10 cellular contexts compared by ENCODE assay signal in the genomic region with DNA sequence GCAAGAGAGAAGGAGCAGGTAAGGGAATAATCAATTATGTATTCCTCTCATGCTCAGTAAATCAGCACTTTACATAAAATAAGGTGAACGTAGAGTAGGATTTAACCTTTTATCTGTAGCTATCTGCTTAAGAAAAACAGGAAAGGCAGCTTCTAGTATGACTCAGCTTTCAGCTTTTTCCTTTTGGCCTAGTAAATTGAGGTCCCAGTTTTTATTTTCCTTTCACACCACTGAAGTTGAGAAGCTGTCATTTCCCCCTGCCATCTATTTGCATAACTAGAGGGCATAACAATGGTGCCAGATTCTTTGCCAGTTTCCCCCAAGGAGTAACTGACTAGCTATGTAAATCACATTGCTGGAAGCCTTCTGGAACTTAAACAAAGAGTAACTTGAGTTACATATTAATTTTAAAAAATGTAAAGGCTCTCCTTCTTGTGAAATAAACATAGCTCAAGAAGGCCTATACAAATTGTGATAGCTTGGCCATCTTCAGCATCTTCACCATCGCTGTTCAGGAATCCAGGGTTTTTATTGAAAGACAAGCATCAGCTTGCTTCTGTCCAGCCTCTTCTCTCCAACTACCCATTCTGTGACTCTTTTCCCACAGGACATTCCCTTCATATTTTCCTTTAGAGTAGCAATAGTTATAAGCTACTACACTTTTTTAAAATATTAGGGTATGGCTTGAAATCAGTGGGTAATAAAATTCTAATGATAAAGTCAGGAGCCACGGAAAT.
DNase-seq lines count a peak whose midpoint lies in the region; ATAC-seq, FAIRE-seq and TF ChIP-seq lines count a peak whose summit lies in the region.
"Had no signal": no experiment of that assay in that cellular context is flagged by ENCODE, and none has a peak within 500 bp of the region (broad histone marks: within the 10 kb centered on the region; RNA-seq: fewer than 3 reads in every experiment).

No MANE protein-coding gene starts in this region.

- H3K4me3 ChIP-seq in A673 (ENCODE audit: low read depth, low read length, poor library complexity, severe bottlenecking) (no peak overlapping the region), GM23248 (no peak overlapping the region), fibroblast of villous mesenchyme (ENCODE audit: low read depth, low read length) (no peak overlapping the region), HepG2 (replicated peaks in 1 of 3; ENCODE audit: insufficient read depth in 1 of 3, low read depth in 2 of 3, low read length in 3 of 3) (no peak overlapping the region)

- in situ Hi-C loops in GM23248 (cut with MboI) (loop anchor here (25.0 kb wide), 1 partner anchor 787 kb away; no protein-coding TSS in a partner anchor), HepG2 (cut with HindIII; ENCODE audit: extremely low pct_ligation_motif_present, low pct_unique_long_range_greater_than_20kb) (loop anchor here (25.0 kb wide), 1 partner anchor 687 kb away; no protein-coding TSS in a partner anchor)

- H3K27ac ChIP-seq in A673 (ENCODE audit: low read depth, low read length, poor library complexity, severe bottlenecking) = peak overlapping the region; percentile 62
- peak overlapping the region; percentile 32; the same call in 1 of the 2 replicates for H3K27ac ChIP-seq in GM23248
- no peak overlapping the region for H3K27ac ChIP-seq in HepG2 (ENCODE audit: extremely low read length, insufficient read depth, low read length)

- intact Hi-C loops in A673 (cut with micrococcal nuclease; ENCODE audit: unreplicated experiment) = no loop called here
- intact Hi-C loops in activated CD4-positive, alpha-beta T cell treated with anti-CD3 and anti-CD28 coated beads for 36 hours (cut with DNase I, micrococcal nuclease) = no loop called here
- intact Hi-C loops in HepG2 (cut with micrococcal nuclease; ENCODE audit: unreplicated experiment) = no loop called here

- no peaks in the 10 kb centered on the region for H3K9me3 ChIP-seq in A673 (ENCODE audit: low read depth, low read length, poor library complexity, severe bottlenecking)
- no peaks in the 10 kb centered on the region for H3K9me3 ChIP-seq in GM23248 (ENCODE audit: low read depth)
- H3K9me3 ChIP-seq in HepG2 (ENCODE audit: low read length) = no peaks in the 10 kb centered on the region

- no peak overlapping the region for H3K4me3 Mint-ChIP-seq in activated CD4-positive, alpha-beta T cell treated with anti-CD3 and anti-CD28 coated beads for 36 hours
- H3K4me3 Mint-ChIP-seq: activated naive CD4-positive, alpha-beta T cell treated with anti-CD3 and anti-CD28 coated beads, Interleukin-2, amount 50 U/mL, for 24 hours had no signal

- no peaks in the 10 kb centered on the region for H4K20me1 ChIP-seq in GM23248 (ENCODE audit: insufficient read depth)
- H4K20me1 ChIP-seq in HepG2 (ENCODE audit: insufficient read depth, low read length) = no peaks in the 10 kb centered on the region

- CTCF ChIA-PET in A673 (lab: Charles Lee) = no interaction called here
- CTCF ChIA-PET in activated CD4-positive, alpha-beta T cell treated with anti-CD3 and anti-CD28 coated beads for 36 hours (lab: Charles Lee) = interaction anchor here (0.5 to 1.4 kb wide), 5 partner anchors 8 to 699 kb away, joined by 3 to 5 read pairs (median 4); no protein-coding TSS in a partner anchor
- CTCF ChIA-PET in HepG2 (lab: Yijun Ruan, JAX; ENCODE audit: low intra/inter-chr PET ratio, low total read pairs) = no interaction called here

- H3K79me2 ChIP-seq in GM23248 (ENCODE audit: insufficient read depth) (no peaks in the 10 kb centered on the region), HepG2 (ENCODE audit: insufficient read depth, low read length) (no peaks in the 10 kb centered on the region)

- no peaks in the 10 kb centered on the region for H3K9me3 Mint-ChIP-seq in activated CD4-positive, alpha-beta T cell treated with anti-CD3 and anti-CD28 coated beads for 36 hours (ENCODE audit: low read depth)
- H3K9me3 Mint-ChIP-seq: activated naive CD4-positive, alpha-beta T cell treated with anti-CD3 and anti-CD28 coated beads, Interleukin-2, amount 50 U/mL, for 24 hours had no signal

- H3K4me2 ChIP-seq in GM23248 (ENCODE audit: unreplicated experiment) (peak overlapping the region; percentile 40), HepG2 (ENCODE audit: low read depth, low read length) (no peak overlapping the region)

- 82 to 83% methylated on average over 3 of the region's 3 CpGs for WGBS in GM23248 (ENCODE audit: low coverage in 1 of 2, low lambda C conversion rate in 2 of 2, missing lambda C conversion rate in 2 of 2), 2 experiments
- 98% methylated on average over 3 of the region's 3 CpGs for WGBS in HepG2 (ENCODE audit: low lambda C conversion rate)

- no peaks in the 10 kb centered on the region for H3K36me3 Mint-ChIP-seq in activated CD4-positive, alpha-beta T cell treated with anti-CD3 and anti-CD28 coated beads for 36 hours (ENCODE audit: low read depth)
- H3K36me3 Mint-ChIP-seq: activated naive CD4-positive, alpha-beta T cell treated with anti-CD3 and anti-CD28 coated beads, Interleukin-2, amount 50 U/mL, for 24 hours had no signal

- ATAC-seq in activated CD4-positive, alpha-beta T cell treated with anti-CD3 and anti-CD28 coated beads for 36 hours = no peak
- ATAC-seq in HepG2 = no peak

- no peaks in the 10 kb centered on the region for H3K9me2 ChIP-seq in GM23248 (ENCODE audit: insufficient read depth)

- H3K9ac ChIP-seq in GM23248 (no peak overlapping the region), HepG2 (ENCODE audit: insufficient read depth, low read depth, low read length) (no peak overlapping the region)

- no peak overlapping the region for H3K27ac Mint-ChIP-seq in activated CD4-positive, alpha-beta T cell treated with anti-CD3 and anti-CD28 coated beads for 36 hours
- H3K27ac Mint-ChIP-seq: activated naive CD4-positive, alpha-beta T cell treated with anti-CD3 and anti-CD28 coated beads, Interleukin-2, amount 50 U/mL, for 24 hours had no signal

- H3K36me3 ChIP-seq in A673 (ENCODE audit: insufficient read depth, low read length, poor library complexity, severe bottlenecking) (no peaks in the 10 kb centered on the region), GM23248 (ENCODE audit: low read depth) (no peaks in the 10 kb centered on the region), HepG2 (replicated peaks in 1 of 2; ENCODE audit: control insufficient read depth in 1 of 2, insufficient read depth in 2 of 2, low read length in 2 of 2) (peaks cover 1 to 16% of the 10 kb centered on the region in 2 experiments; a peak in 4 of 5 replicates)

- BruUV-seq in A673 (replicated peaks; lab: Mats Ljungman, UMichigan) (no TSS peak), HepG2 (replicated peaks; lab: Mats Ljungman, UMichigan) (no TSS peak)

- no peak for TF ChIP-seq CTCF in A673 (conservative IDR thresholded peaks at IDR 0.05; ENCODE audit: low read depth, low read length)
- TF ChIP-seq CTCF in fibroblast of villous mesenchyme (IDR thresholded peaks at IDR 0.05; ENCODE audit: insufficient read depth, low read depth, low read length) = no peak
- no peak for TF ChIP-seq CTCF in HepG2 (CRISPR knock-in tag; IDR thresholded peaks at IDR 0.05)

- H2AFZ ChIP-seq in GM23248 (peak overlapping the region; percentile 52), HepG2 (ENCODE audit: low read length) (no peak overlapping the region)

- DNase-seq in A673 (ENCODE audit: low spot score) (peak; percentile 76), GM23248 (peak; percentile 39), NCI-H526 (lab: John Stamatoyannopoulos, UW) (peak; percentile 85 to 86), fibroblast of villous mesenchyme (ENCODE audit: low read depth) (peak; percentile 32), NCI-H1694 (lab: John Stamatoyannopoulos, UW) (no peak), NCI-H510A treated with DMSO at 0.1 percent for 48 hours (lab: John Stamatoyannopoulos, UW) (no peak), HepG2 (ENCODE audit: low spot score) (no peak)
- no peak for DNase-seq in activated CD4-positive, alpha-beta T cell treated with anti-CD3 and anti-CD28 coated beads for 36 hours
- DNase-seq: stimulated activated CD8-positive, alpha-beta memory T cell treated with anti-CD3 and anti-CD28 coated beads, Interleukin-4, amount 100 ng/mL, for 48 hours had no signal

- POLR2A ChIA-PET in A673 (lab: Charles Lee; ENCODE audit: low non-redundant PET) (no interaction called here), HepG2 (lab: Yijun Ruan, JAX) (no interaction called here)
- POLR2A ChIA-PET in activated CD4-positive, alpha-beta T cell treated with anti-CD3 and anti-CD28 coated beads for 36 hours (lab: Charles Lee) = no interaction called here

- no peak for TF ChIP-seq POLR2A in HepG2 (IDR thresholded peaks at IDR 0.05; ENCODE audit: insufficient read depth in 1 of 2, low read depth in 2 of 2, low read length in 2 of 2)

- TF ChIP-seq RAD21 in HepG2 (CRISPR knock-in tag; IDR thresholded peaks at IDR 0.05) = no peak

- peaks cover 14% of the 10 kb centered on the region; the same call in 1 of the 2 replicates for H3F3A ChIP-seq in GM23248 (ENCODE audit: insufficient read depth)

- no peak for FAIRE-seq in HepG2 (lab: Jason Lieb, UNC)

- H3K27me3 ChIP-seq in A673 (replicated peaks; ENCODE audit: insufficient read depth, low read depth, low read length, poor library complexity) (no peaks in the 10 kb centered on the region), GM23248 (replicated peaks; ENCODE audit: insufficient read depth) (no peaks in the 10 kb centered on the region), HepG2 (ENCODE audit: control insufficient read depth in 1 of 2, insufficient read depth in 2 of 2, low read length in 2 of 2) (no peaks in the 10 kb centered on the region)

- H3K27me3 Mint-ChIP-seq in activated CD4-positive, alpha-beta T cell treated with anti-CD3 and anti-CD28 coated beads for 36 hours = no peaks in the 10 kb centered on the region
- H3K27me3 Mint-ChIP-seq: activated naive CD4-positive, alpha-beta T cell treated with anti-CD3 and anti-CD28 coated beads, Interleukin-2, amount 50 U/mL, for 24 hours had no signal

- TF ChIP-seq EP300 in HepG2 (IDR thresholded peaks at IDR 0.05; ENCODE audit: low read depth in 2 of 2, low read length in 2 of 2) = no peak
- TF ChIP-seq EP300 in HepG2 (CRISPR knock-in tag; IDR thresholded peaks at IDR 0.05; ENCODE audit: borderline replicate concordance) = no peak

- H3K4me1 ChIP-seq in A673 (ENCODE audit: insufficient read depth, low read length, poor library complexity, severe bottlenecking) (peaks cover 20% of the 10 kb centered on the region), GM23248 (ENCODE audit: insufficient read depth) (peaks cover 17% of the 10 kb centered on the region), HepG2 (ENCODE audit: insufficient read depth, low read length) (no peaks in the 10 kb centered on the region)

- H3K4me1 Mint-ChIP-seq in activated CD4-positive, alpha-beta T cell treated with anti-CD3 and anti-CD28 coated beads for 36 hours = no peaks in the 10 kb centered on the region
- H3K4me1 Mint-ChIP-seq: activated naive CD4-positive, alpha-beta T cell treated with anti-CD3 and anti-CD28 coated beads, Interleukin-2, amount 50 U/mL, for 24 hours had no signal

TF ChIP-seq in HepG2, 621 proteins besides CTCF, POLR2A, EP300 and RAD21:
- no peak for TF ChIP-seq MED8 (CRISPR knock-in tag; IDR thresholded peaks at IDR 0.05; ENCODE audit: insufficient replicate concordance)
- no peak for TF ChIP-seq ZNF224 (CRISPR knock-in tag; IDR thresholded peaks at IDR 0.05)

Comparison
In these comparisons a context has a peak if more than half of its experiments do, and no peak if none do; other contexts are left out.
1. DNase-seq: peak in A673 (single experiment), GM23248 (single experiment), NCI-H526 (2 of 2) and fibroblast of villous mesenchyme (single experiment); none in NCI-H1694 (single experiment), NCI-H510A treated with DMSO at 0.1 percent for 48 hours (single experiment), activated CD4-positive, alpha-beta T cell treated with anti-CD3 and anti-CD28 coated beads for 36 hours (single experiment) and HepG2 (single experiment).